ENCODE assay signal across 19 cellular contexts in the genomic region with DNA sequence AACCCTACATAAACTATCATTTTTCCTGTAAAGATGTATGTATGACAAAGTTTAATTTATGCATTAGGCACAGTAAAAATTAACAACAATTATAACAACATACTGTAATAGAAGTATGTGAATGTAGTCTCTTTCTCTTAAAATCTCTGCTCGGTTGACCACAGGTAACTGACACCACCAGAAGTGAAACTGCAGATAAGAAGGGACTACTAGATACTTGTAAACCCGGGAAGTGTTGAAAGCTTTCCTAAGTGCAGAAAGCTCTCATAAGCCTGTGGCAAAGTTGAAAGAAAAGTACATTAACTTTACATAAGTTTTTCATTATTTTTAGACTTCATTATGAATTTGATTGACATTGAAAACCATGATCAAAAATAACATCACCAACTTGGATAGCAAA.
DNase-seq lines count a peak whose midpoint lies in the region; ATAC-seq, FAIRE-seq and TF ChIP-seq lines count a peak whose summit lies in the region.
"Had no signal": no experiment of that assay in that cellular context is flagged by ENCODE, and none has a peak within 500 bp of the region (broad histone marks: within the 10 kb centered on the region; RNA-seq: fewer than 3 reads in every experiment).

No MANE protein-coding gene starts in this region.

- H2AFZ ChIP-seq in MM.1S (ENCODE audit: low read length) (no peak overlapping the region), neural cell (ENCODE audit: low read depth, low read length) (no peak overlapping the region)

- no peak for TF ChIP-seq POLR2A in H54 (IDR thresholded peaks at IDR 0.05; ENCODE audit: low read depth, low read length)

- no peaks in the 10 kb centered on the region for H3K36me3 ChIP-seq in MM.1S (replicated peaks; ENCODE audit: insufficient read depth, low read length)
- H3K36me3 ChIP-seq in SK-N-MC (ENCODE audit: insufficient read depth, low read length) = no peaks in the 10 kb centered on the region
- H3K36me3 ChIP-seq in neural cell (ENCODE audit: insufficient read depth, low read length) = no peaks in the 10 kb centered on the region

- FAIRE-seq in H54 (lab: Jason Lieb, UNC) = no peak
- FAIRE-seq: A204.1, D721Med, G401.6, GM12892, H1, HepG2 had no signal

- no peaks in the 10 kb centered on the region for H3K79me2 ChIP-seq in MM.1S (ENCODE audit: low read length)
- peaks cover 58% of the 10 kb centered on the region for H3K79me2 ChIP-seq in neural cell (replicated peaks; ENCODE audit: insufficient read depth, low read length)

- H3K9me2 ChIP-seq in MM.1S (replicated peaks; ENCODE audit: insufficient read depth, low read length) (no peaks in the 10 kb centered on the region), neural cell (ENCODE audit: insufficient read depth, low read length) (no peaks in the 10 kb centered on the region)

- H3K4me2 ChIP-seq in MM.1S (ENCODE audit: low read depth, low read length) (no peak overlapping the region), neural cell (ENCODE audit: low read length) (no peak overlapping the region)

- no peak overlapping the region for H3K9ac ChIP-seq in MM.1S (ENCODE audit: low read length)
- H3K9ac ChIP-seq in SK-N-MC (ENCODE audit: insufficient read length) = no peak overlapping the region
- H3K9ac ChIP-seq in neural cell (ENCODE audit: low read length) = no peak overlapping the region

- no peaks in the 10 kb centered on the region for H3F3A ChIP-seq in MM.1S (ENCODE audit: insufficient read depth, low read length)
- no peaks in the 10 kb centered on the region for H3F3A ChIP-seq in neural cell (ENCODE audit: insufficient read depth, low read length, poor library complexity, severe bottlenecking)

- H3K9me3 ChIP-seq in MM.1S (replicated peaks; ENCODE audit: insufficient read depth, low read length) = no peaks in the 10 kb centered on the region
- H3K9me3 ChIP-seq in SK-N-MC (ENCODE audit: low read depth, low read length) = no peaks in the 10 kb centered on the region
- H3K9me3 ChIP-seq in neural cell (ENCODE audit: low read length) = no peaks in the 10 kb centered on the region
- H3K9me3 ChIP-seq: Caco-2 had no signal

- H3K4me3 ChIP-seq in MM.1S (ENCODE audit: low read length) (no peak overlapping the region), SK-N-MC (0 out of 2 replicates have a peak overlapping the region, but pooled peaks have one; percentile 8), neural cell (ENCODE audit: low read length) (peak overlapping the region; percentile 78)

- no peaks in the 10 kb centered on the region for H4K20me1 ChIP-seq in MM.1S (ENCODE audit: insufficient read depth, low read length)
- no peaks in the 10 kb centered on the region for H4K20me1 ChIP-seq in neural cell (ENCODE audit: insufficient read depth)

- DNase-seq in MM.1S (peak; percentile 68), SK-N-MC (ENCODE audit: low read depth, low spot score) (no peak), H54 (ENCODE audit: insufficient read length, low spot score) (no peak), NCI-H345 (lab: John Stamatoyannopoulos, UW) (no peak), NCI-H2081 treated with DMSO at 0.1 percent for 48 hours (lab: John Stamatoyannopoulos, UW) (no peak)
- DNase-seq: AML-193; Caco-2; CD4-positive, alpha-beta T cell; HCEC 1CT; KBM-7 had no signal

- TF ChIP-seq EP300 in neural cell (conservative IDR thresholded peaks at IDR 0.05; ENCODE audit: poor library complexity, severe bottlenecking) = no peak

- TF ChIP-seq RAD21 in neural cell (conservative IDR thresholded peaks at IDR 0.05) = no peak

- no peak for ATAC-seq in GM19397 (IDR thresholded peaks at IDR 0.05; ENCODE audit: unreplicated experiment)
- ATAC-seq: HepG2 had no signal

- TF ChIP-seq CTCF in MM.1S (IDR thresholded peaks at IDR 0.05; ENCODE audit: low read length) (no peak), neural cell (IDR thresholded peaks at IDR 0.05; ENCODE audit: poor library complexity, severe bottlenecking) (no peak)

- 0 out of 2 replicates have a peak, but pooled peaks cover 5% of the 10 kb centered on the region for H3K4me1 ChIP-seq in MM.1S (ENCODE audit: low read length)
- H3K4me1 ChIP-seq: Caco-2 had no signal

- H3K27me3 ChIP-seq in MM.1S (replicated peaks; ENCODE audit: insufficient read depth, low read length) (no peaks in the 10 kb centered on the region), neural cell (ENCODE audit: insufficient read depth, low read depth, low read length) (no peaks in the 10 kb centered on the region)

- H3K27ac ChIP-seq in MM.1S (ENCODE audit: low read length) = no peak overlapping the region
- H3K27ac ChIP-seq in SK-N-MC = no peak overlapping the region
- H3K27ac ChIP-seq in neural cell (ENCODE audit: low read length) = no peak overlapping the region
- H3K27ac ChIP-seq: C4-2B had no signal

TF ChIP-seq in neural cell, 6 proteins besides CTCF, POLR2A, EP300 and RAD21:
- no peak for TF ChIP-seq MXI1 (conservative IDR thresholded peaks at IDR 0.05; ENCODE audit: poor library complexity, severe bottlenecking)
- no peak for TF ChIP-seq SMC3 (conservative IDR thresholded peaks at IDR 0.05; ENCODE audit: poor library complexity)
- no peak for TF ChIP-seq EZH2 (IDR thresholded peaks at IDR 0.05; ENCODE audit: borderline replicate concordance, insufficient read depth, low read length, poor library complexity, severe bottlenecking)
- no peak for TF ChIP-seq TAF1 (IDR thresholded peaks at IDR 0.05; ENCODE audit: low read depth)
- TF ChIP-seq POLR2AphosphoS5 (IDR thresholded peaks at IDR 0.05) = no peak
- TF ChIP-seq, protein P1, sequence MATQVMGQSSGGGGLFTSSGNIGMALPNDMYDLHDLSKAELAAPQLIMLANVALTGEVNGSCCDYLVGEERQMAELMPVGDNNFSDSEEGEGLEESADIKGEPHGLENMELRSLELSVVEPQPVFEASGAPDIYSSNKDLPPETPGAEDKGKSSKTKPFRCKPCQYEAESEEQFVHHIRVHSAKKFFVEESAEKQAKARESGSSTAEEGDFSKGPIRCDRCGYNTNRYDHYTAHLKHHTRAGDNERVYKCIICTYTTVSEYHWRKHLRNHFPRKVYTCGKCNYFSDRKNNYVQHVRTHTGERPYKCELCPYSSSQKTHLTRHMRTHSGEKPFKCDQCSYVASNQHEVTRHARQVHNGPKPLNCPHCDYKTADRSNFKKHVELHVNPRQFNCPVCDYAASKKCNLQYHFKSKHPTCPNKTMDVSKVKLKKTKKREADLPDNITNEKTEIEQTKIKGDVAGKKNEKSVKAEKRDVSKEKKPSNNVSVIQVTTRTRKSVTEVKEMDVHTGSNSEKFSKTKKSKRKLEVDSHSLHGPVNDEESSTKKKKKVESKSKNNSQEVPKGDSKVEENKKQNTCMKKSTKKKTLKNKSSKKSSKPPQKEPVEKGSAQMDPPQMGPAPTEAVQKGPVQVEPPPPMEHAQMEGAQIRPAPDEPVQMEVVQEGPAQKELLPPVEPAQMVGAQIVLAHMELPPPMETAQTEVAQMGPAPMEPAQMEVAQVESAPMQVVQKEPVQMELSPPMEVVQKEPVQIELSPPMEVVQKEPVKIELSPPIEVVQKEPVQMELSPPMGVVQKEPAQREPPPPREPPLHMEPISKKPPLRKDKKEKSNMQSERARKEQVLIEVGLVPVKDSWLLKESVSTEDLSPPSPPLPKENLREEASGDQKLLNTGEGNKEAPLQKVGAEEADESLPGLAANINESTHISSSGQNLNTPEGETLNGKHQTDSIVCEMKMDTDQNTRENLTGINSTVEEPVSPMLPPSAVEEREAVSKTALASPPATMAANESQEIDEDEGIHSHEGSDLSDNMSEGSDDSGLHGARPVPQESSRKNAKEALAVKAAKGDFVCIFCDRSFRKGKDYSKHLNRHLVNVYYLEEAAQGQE (IDR thresholded peaks at IDR 0.05; ENCODE audit: borderline replicate concordance) = no peak
